ENCODE assay signal across 10 cellular contexts in the genomic region with DNA sequence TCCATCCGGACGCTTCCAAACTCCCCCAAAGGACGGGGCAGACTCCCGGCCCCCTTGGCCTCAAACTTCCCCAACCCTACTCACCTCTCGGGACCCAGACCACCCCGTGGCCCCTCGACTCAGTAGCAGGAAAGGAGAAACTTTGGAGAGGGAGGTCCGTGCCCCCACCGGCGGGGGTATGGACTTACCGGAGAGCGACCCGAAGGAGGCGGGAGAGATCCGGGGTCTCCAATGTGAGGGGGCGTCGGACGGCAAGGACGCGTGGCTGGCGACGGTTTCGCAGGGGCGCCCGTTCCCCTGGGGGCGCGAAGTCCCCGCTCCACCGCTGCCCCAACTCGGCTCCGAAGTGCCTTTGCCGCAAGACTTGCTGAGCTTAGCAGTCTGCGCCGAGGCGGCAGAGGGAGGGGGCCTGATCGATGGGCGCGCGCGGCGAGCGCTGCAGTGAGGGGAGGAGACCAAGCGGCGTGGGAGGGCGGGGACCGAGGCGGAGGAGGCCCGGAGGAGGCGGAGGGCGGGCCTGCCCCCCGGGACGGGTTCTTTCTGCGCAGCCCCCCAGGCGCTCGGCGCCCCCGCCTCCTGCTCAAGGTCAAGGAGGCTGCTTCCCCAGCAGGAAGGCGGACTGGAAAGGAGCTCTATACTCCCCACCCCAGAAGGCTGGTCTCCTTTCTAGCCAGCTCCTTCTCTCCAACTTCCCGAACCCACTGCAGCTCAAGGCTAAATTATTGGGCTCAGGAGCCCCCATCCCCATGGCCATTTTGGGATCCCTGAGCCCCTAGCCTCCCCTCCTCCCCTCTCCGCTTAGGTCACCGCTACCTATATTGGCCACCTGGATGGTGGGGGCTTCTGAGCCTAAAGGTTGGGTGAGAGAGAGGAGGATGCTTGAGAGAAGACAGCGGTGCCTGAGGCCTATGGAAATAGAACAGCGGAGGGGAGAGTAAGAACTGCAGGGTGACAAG. TPM values are rescaled to one million over a fixed set of nuclear protein-coding genes. Genes with fewer than 3 reads are reported as not detected.
A peak's percentile ranks its signal among the peaks of the same experiment; 100 is the strongest.
DNase-seq lines count a peak whose midpoint lies in the region; ATAC-seq and TF ChIP-seq lines count a peak whose summit lies in the region.
"Had no signal": no experiment of that assay in that cellular context is flagged by ENCODE, and none has a peak within 500 bp of the region (broad histone marks: within the 10 kb centered on the region; RNA-seq: fewer than 3 reads in every experiment).

SYT2 (minus strand) TSS at position 385 of the 956 bp plus-strand sequence. CDS start 104,682 bp downstream, outside the sequence.

- peak within 1 kb of the TSS; percentile 18; the same call in 1 of the 2 replicates for H3K4me3 ChIP-seq in SJCRH30
- H3K4me3 ChIP-seq in fibroblast of villous mesenchyme (ENCODE audit: low read depth, low read length), result no peak within 1 kb of the TSS
- H3K4me3 ChIP-seq: SJSA1 had no signal

- H3K9me3 ChIP-seq in SJCRH30 (replicated peaks), result no peaks in the 10 kb centered on the region
- H3K9me3 ChIP-seq: SJSA1 had no signal

- no peak within 1 kb of the TSS for H3K4me3 Mint-ChIP-seq in activated CD4-positive, alpha-beta T cell treated with anti-CD3 and anti-CD28 coated beads, Interleukin-2, amount 10 ng/mL, durations not matched to agents 7 days and 5 days

- H3K4me1 Mint-ChIP-seq in activated CD4-positive, alpha-beta T cell treated with anti-CD3 and anti-CD28 coated beads, Interleukin-2, amount 10 ng/mL, durations not matched to agents 7 days and 5 days, result no peaks in the 10 kb centered on the region

- H3K27me3 ChIP-seq in SJCRH30, result peaks cover 37% of the 10 kb centered on the region

- DNase-seq in activated CD4-positive, alpha-beta T cell treated with anti-CD3 and anti-CD28 coated beads, Interleukin-2, amount 10 ng/mL, durations not matched to agents 7 days and 5 days, result peak; percentile 28
- DNase-seq in activated CD4-positive, alpha-beta T cell treated with anti-CD3 and anti-CD28 coated beads for 4 hours, result no peak
- DNase-seq in SJCRH30, result peak in 1 of 2 experiments; percentile 12
- DNase-seq in fibroblast of villous mesenchyme (ENCODE audit: low read depth), result peak; percentile 7
- peak in 9 of 10 donors; percentile 26 to 93 (median 48) for DNase-seq in posterior cingulate gyrus
- no peak for DNase-seq in hepatic stellate cell (ENCODE audit: low spot score)
- DNase-seq: DND-41 had no signal

- CTCF ChIA-PET in activated CD4-positive, alpha-beta T cell treated with anti-CD3 and anti-CD28 coated beads, Interleukin-2, amount 10 ng/mL, durations not matched to agents 7 days and 5 days (lab: Charles Lee), result interaction anchor here (0.6 to 2.0 kb wide), 5 partner anchors 8 to 545 kb away, joined by 3 to 5 read pairs (median 4); no protein-coding TSS in a partner anchor

- no peak for TF ChIP-seq CTCF in fibroblast of villous mesenchyme (IDR thresholded peaks at IDR 0.05; ENCODE audit: insufficient read depth, low read depth, low read length)

- H3K27me3 Mint-ChIP-seq in activated CD4-positive, alpha-beta T cell treated with anti-CD3 and anti-CD28 coated beads, Interleukin-2, amount 10 ng/mL, durations not matched to agents 7 days and 5 days, result peaks cover 77% of the 10 kb centered on the region

- no peaks in the 10 kb centered on the region for H3K9me3 Mint-ChIP-seq in activated CD4-positive, alpha-beta T cell treated with anti-CD3 and anti-CD28 coated beads, Interleukin-2, amount 10 ng/mL, durations not matched to agents 7 days and 5 days

- H3K36me3 Mint-ChIP-seq in activated CD4-positive, alpha-beta T cell treated with anti-CD3 and anti-CD28 coated beads, Interleukin-2, amount 10 ng/mL, durations not matched to agents 7 days and 5 days (ENCODE audit: low read depth), result no peaks in the 10 kb centered on the region

- POLR2A ChIA-PET in activated CD4-positive, alpha-beta T cell treated with anti-CD3 and anti-CD28 coated beads, Interleukin-2, amount 10 ng/mL, durations not matched to agents 7 days and 5 days (lab: Charles Lee), result no interaction called here

- ATAC-seq in HG03175 (IDR thresholded peaks at IDR 0.05; ENCODE audit: unreplicated experiment) (no peak), GM19395 (IDR thresholded peaks at IDR 0.05; ENCODE audit: unreplicated experiment) (no peak)

- H3K27ac ChIP-seq in SJCRH30, result no peak within 1 kb of the TSS
- H3K27ac ChIP-seq: SJSA1 had no signal

- no peaks in the 10 kb centered on the region for H3K4me1 ChIP-seq in SJCRH30

- no peaks in the 10 kb centered on the region for H3K36me3 ChIP-seq in SJCRH30
- H3K36me3 ChIP-seq: SJSA1 had no signal

- H3K27ac Mint-ChIP-seq in activated CD4-positive, alpha-beta T cell treated with anti-CD3 and anti-CD28 coated beads, Interleukin-2, amount 10 ng/mL, durations not matched to agents 7 days and 5 days, result no peak within 1 kb of the TSS

- intact Hi-C loops in posterior cingulate gyrus (cut with DNase I), result no loop called here

RNA-seq across cellular contexts. Expression of gene SYT2, which starts in this region (rescaled TPM):
- not detected for total RNA-seq in activated CD4-positive, alpha-beta T cell treated with anti-CD3 and anti-CD28 coated beads, Interleukin-2, amount 10 ng/mL, durations not matched to agents 7 days and 5 days
- 0.03 and 0.06 TPM in 2 replicates for total RNA-seq in SJCRH30 (2014; rRNA removed; shearing (Covaris generic))
- under 0.01 TPM in 1 of 2 replicates, not detected in the other for total RNA-seq in fibroblast of villous mesenchyme
- total RNA-seq: SJSA1 had no signal

Comparison
In these comparisons a context has a peak if more than half of its experiments do, and no peak if none do; other contexts are left out.
1. Peak in DNase-seq in activated CD4-positive, alpha-beta T cell treated with anti-CD3 and anti-CD28 coated beads, Interleukin-2, amount 10 ng/mL, durations not matched to agents 7 days and 5 days; RNA of the gene not detected or under 1 TPM.
2. Peak in DNase-seq in fibroblast of villous mesenchyme; RNA of the gene not detected or under 1 TPM.
3. DNase-seq: peak in posterior cingulate gyrus (9 of 10); none in activated CD4-positive, alpha-beta T cell treated with anti-CD3 and anti-CD28 coated beads for 4 hours (0 of 2) and hepatic stellate cell (single experiment).